In the genomic region with DNA sequence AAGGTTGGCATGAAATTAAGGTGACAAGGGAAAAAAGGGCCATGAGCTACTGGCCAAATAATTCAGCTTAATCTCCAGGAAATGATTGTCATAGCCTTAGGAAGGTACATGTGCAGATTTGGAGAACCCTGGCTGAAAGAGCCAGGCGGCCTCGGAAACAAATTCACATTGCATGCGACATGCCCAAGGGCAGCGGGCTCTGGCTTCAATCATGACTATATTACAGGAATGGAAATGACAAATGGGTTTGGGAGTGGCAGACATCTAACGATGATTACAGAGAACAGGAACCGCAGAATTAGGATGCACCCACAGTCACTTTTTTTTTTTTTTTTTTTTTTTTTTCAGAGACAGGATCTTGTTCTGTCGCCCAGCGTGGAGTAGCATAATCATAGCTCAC, we compare ENCODE assay signal across 8 cellular contexts.
"Had no signal": no experiment of that assay in that cellular context is flagged by ENCODE, and none has a peak within 500 bp of the region (broad histone marks: within the 10 kb centered on the region; RNA-seq: fewer than 3 reads in every experiment).

No MANE protein-coding gene starts in this region.

- H3K36me3 ChIP-seq: thyroid gland had no signal

- H3K9me3 ChIP-seq: body of pancreas, thyroid gland had no signal

- H3K4me1 ChIP-seq: thyroid gland had no signal

- FAIRE-seq: endometrium had no signal

- H3K4me3 ChIP-seq: body of pancreas, thyroid gland had no signal

- H3K27ac ChIP-seq: body of pancreas, foreskin keratinocyte, thyroid gland had no signal

- DNase-seq: activated CD4-positive, alpha-beta T cell treated with anti-CD3 and anti-CD28 coated beads, Interleukin-2, amount 50 U/mL, for 1 hour; activated naive CD4-positive, alpha-beta T cell treated with anti-CD3 and anti-CD28 coated beads, Interleukin-2, amount 50 U/mL, for 16 hours; body of pancreas; foreskin keratinocyte; head of caudate nucleus; T-helper 17 cell; thyroid gland had no signal

- H3K27me3 ChIP-seq: body of pancreas, foreskin keratinocyte, thyroid gland had no signal
